1 cellular context compared by ENCODE assay signal in the genomic region with DNA sequence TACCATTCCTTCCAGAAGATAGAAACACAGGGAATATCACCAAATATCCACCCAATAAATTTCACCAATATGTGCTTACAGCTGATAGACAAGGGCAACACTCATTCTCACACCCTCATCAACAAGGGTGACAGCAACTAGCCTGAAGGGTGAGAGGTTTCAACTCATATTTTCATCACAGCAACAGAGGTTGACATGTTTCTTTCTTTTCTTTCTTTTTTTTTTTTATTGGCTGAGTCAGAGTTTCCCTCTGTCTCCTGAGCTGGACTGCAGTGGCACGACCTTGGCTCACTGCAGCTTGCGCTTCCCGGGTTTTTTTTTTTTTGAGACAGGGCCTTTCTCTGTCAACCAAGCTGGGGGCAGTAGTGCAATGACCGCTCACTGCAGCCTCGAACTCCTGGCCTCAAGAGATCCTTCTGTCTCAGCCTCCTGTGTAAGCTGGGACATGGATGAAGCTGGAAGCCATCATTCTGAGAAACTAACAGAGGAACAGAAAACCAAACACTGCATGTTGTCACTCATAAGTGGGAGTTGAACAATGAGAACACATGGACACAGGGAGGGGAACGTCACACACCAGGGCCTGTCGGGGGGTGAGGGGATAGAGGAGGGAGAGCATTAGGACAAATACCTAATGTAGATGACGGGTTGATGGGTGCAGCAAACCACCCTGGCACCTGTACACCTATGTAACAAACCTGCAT.
A peak's percentile ranks its signal among the peaks of the same experiment; 100 is the strongest.
TF ChIP-seq lines count a peak whose summit lies in the region.

No MANE protein-coding gene starts in this region.

TF ChIP-seq in K562, 482 proteins besides CTCF, POLR2A, EP300 and RAD21:
- TF ChIP-seq JUND (IDR thresholded peaks at IDR 0.05; ENCODE audit: borderline replicate concordance, low read depth, low read length) (no peak), JUND (tag; IDR thresholded peaks at IDR 0.05; ENCODE audit: borderline replicate concordance, low read depth, low read length) (peak; percentile 48; the same call in 1 of the 3 replicates), SMARCA4 (IDR thresholded peaks at IDR 0.05) (peak; percentile 27; the same call in 1 of the 2 replicates), ZNF384 (IDR thresholded peaks at IDR 0.05; ENCODE audit: low read depth, low read length) (peak; percentile 48; the same call in 1 of the 2 replicates), MCM5 (IDR thresholded peaks at IDR 0.05; ENCODE audit: low read depth) (no peak), DPF2 (IDR thresholded peaks at IDR 0.05) (no peak), RBM25 (IDR thresholded peaks at IDR 0.05; ENCODE audit: low read depth, low read length, severe bottlenecking) (no peak), ZMIZ1 (IDR thresholded peaks at IDR 0.05; ENCODE audit: low read depth in 2 of 2, low read length in 2 of 2) (no peak), SPI1 (IDR thresholded peaks at IDR 0.05; ENCODE audit: borderline replicate concordance, low read depth, low read length) (no peak), FOXK1 (CRISPR knock-in tag; IDR thresholded peaks at IDR 0.05; ENCODE audit: borderline replicate concordance) (no peak), FOSL1 (tag; conservative IDR thresholded peaks at IDR 0.05) (peak; percentile 48), ZNF316 (IDR thresholded peaks at IDR 0.05) (peak; percentile 34; the same call in 1 of the 2 replicates)
- TF ChIP-seq, protein P1, sequence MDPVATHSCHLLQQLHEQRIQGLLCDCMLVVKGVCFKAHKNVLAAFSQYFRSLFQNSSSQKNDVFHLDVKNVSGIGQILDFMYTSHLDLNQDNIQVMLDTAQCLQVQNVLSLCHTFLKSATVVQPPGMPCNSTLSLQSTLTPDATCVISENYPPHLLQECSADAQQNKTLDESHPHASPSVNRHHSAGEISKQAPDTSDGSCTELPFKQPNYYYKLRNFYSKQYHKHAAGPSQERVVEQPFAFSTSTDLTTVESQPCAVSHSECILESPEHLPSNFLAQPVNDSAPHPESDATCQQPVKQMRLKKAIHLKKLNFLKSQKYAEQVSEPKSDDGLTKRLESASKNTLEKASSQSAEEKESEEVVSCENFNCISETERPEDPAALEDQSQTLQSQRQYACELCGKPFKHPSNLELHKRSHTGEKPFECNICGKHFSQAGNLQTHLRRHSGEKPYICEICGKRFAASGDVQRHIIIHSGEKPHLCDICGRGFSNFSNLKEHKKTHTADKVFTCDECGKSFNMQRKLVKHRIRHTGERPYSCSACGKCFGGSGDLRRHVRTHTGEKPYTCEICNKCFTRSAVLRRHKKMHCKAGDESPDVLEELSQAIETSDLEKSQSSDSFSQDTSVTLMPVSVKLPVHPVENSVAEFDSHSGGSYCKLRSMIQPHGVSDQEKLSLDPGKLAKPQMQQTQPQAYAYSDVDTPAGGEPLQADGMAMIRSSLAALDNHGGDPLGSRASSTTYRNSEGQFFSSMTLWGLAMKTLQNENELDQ (CRISPR knock-in tag; IDR thresholded peaks at IDR 0.05; ENCODE audit: borderline replicate concordance), result no peak
